ENCODE assay signal across 8 cellular contexts in the genomic region with DNA sequence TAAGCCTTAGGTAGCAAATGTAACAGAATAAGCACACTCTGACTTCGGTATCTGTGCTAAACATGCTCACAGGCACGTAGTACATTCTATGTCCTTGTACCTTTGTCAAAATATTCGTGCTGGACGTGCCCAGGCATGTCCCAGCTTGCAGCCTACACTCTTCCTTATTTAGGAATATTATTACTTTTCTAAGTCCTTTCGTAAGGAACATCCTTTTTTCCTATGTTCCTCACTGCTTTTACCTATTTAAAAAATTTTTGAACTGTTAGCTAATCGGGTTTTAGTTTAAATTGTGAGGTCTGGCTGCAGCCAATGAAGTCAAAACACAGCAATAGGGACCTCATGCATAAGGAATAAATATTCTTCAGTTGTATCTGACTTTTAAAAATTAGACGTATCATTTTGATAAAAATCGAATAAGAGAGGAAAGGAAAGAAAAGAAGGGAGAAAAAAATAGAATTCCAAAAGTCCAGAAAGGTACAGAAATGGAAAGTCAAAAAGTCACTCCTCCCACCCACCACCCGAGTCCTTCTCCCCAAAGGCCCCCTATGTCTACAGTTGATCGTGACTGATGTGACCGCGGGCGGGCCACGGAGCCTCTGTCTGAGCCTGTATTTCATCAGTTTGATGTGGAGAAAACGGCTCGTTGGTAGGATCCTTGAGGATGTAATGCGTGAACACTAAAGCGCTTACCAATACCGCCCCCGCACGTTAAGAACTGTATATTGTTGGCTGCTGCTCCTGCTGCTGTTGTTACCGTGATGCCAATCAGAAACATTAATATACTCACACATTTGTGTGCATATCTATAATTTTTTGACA. TPM values are rescaled to one million over a fixed set of nuclear protein-coding genes. Genes with fewer than 3 reads are reported as not detected.
DNase-seq lines count a peak whose midpoint lies in the region; ATAC-seq and TF ChIP-seq lines count a peak whose summit lies in the region.

No MANE protein-coding gene starts in this region.

- CTCF ChIA-PET in activated CD4-positive, alpha-beta memory T cell treated with anti-CD3 and anti-CD28 coated beads for 36 hours (lab: Charles Lee): interaction anchor here (0.6 to 10.5 kb wide), 8 partner anchors 11 to 1510 kb away, joined by 3 to 202 read pairs (median 34); partner anchors contain the start of genes BRI3BP and UBC

- no peaks in the 10 kb centered on the region for H3K27me3 Mint-ChIP-seq in activated CD4-positive, alpha-beta memory T cell treated with anti-CD3 and anti-CD28 coated beads for 36 hours
- H3K27me3 Mint-ChIP-seq in nephron progenitor cell (ENCODE audit: low read depth, poor library complexity): peaks cover 4% of the 10 kb centered on the region

- intact Hi-C loops in activated CD4-positive, alpha-beta memory T cell treated with anti-CD3 and anti-CD28 coated beads for 36 hours (cut with micrococcal nuclease): loop anchor here (1.0 kb wide), 4 partner anchors 12 to 50 kb away; partner anchors contain the start of gene DHX37
- intact Hi-C loops in esophagus squamous epithelium (cut with DNase I): no loop called here
- intact Hi-C loops in posterior vena cava (cut with DNase I): no loop called here

- H3K4me1 ChIP-seq in BE2C: no peaks in the 10 kb centered on the region
- peaks cover 18 to 40% (median 26%) of the 10 kb centered on the region in 3 donors for H3K4me1 ChIP-seq in esophagus squamous epithelium

- no peaks in the 10 kb centered on the region for H3K27me3 ChIP-seq in BE2C
- H3K27me3 ChIP-seq in esophagus squamous epithelium: no peaks in the 10 kb centered on the region

- no peaks in the 10 kb centered on the region for H3K9me3 ChIP-seq in BE2C
- no peaks in the 10 kb centered on the region for H3K9me3 ChIP-seq in esophagus squamous epithelium

- H3K27ac Mint-ChIP-seq in activated CD4-positive, alpha-beta memory T cell treated with anti-CD3 and anti-CD28 coated beads for 36 hours: no peak overlapping the region
- H3K27ac Mint-ChIP-seq in nephron progenitor cell: no peak overlapping the region

- peak in 1 of 4 donors; percentile 20 for TF ChIP-seq POLR2A in esophagus squamous epithelium (IDR thresholded peaks at IDR 0.05)

- H3K9me3 Mint-ChIP-seq in activated CD4-positive, alpha-beta memory T cell treated with anti-CD3 and anti-CD28 coated beads for 36 hours: no peaks in the 10 kb centered on the region
- H3K9me3 Mint-ChIP-seq in nephron progenitor cell: peaks cover 3% of the 10 kb centered on the region

- peak; percentile 38 for ATAC-seq in GM19438 (IDR thresholded peaks at IDR 0.05; ENCODE audit: low read depth, unreplicated experiment)
- peak; percentile 30 for ATAC-seq in HG03520 (IDR thresholded peaks at IDR 0.05; ENCODE audit: unreplicated experiment)

- peaks cover 2% of the 10 kb centered on the region for H3K36me3 Mint-ChIP-seq in activated CD4-positive, alpha-beta memory T cell treated with anti-CD3 and anti-CD28 coated beads for 36 hours
- H3K36me3 Mint-ChIP-seq in nephron progenitor cell (ENCODE audit: low read depth): peaks cover 9% of the 10 kb centered on the region

- peak overlapping the region; percentile 86 to 97 (median 93) for H3K27ac ChIP-seq in esophagus squamous epithelium

- 1 to 2% methylated on average over 22 of the region's 22 CpGs for WGBS in esophagus squamous epithelium, 2 donors

- H3K4me3 ChIP-seq in BE2C (ENCODE audit: low read depth, low read length): peak overlapping the region; percentile 68
- peak overlapping the region; percentile 28 to 65 (median 48) for H3K4me3 ChIP-seq in esophagus squamous epithelium

- peaks cover 10% of the 10 kb centered on the region for H3K4me1 Mint-ChIP-seq in activated CD4-positive, alpha-beta memory T cell treated with anti-CD3 and anti-CD28 coated beads for 36 hours (ENCODE audit: low read depth)
- no peaks in the 10 kb centered on the region for H3K4me1 Mint-ChIP-seq in nephron progenitor cell

- TF ChIP-seq CTCF in BE2C (IDR thresholded peaks at IDR 0.05; ENCODE audit: low read depth, low read length) (peak; percentile 61), esophagus squamous epithelium (IDR thresholded peaks at IDR 0.05) (peak in 5 of 6 experiments; percentile 24 to 59 (median 43)), nephron progenitor cell (IDR thresholded peaks at IDR 0.05) (no peak)

- no peak overlapping the region for H3K4me3 Mint-ChIP-seq in activated CD4-positive, alpha-beta memory T cell treated with anti-CD3 and anti-CD28 coated beads for 36 hours
- H3K4me3 Mint-ChIP-seq in nephron progenitor cell: no peak overlapping the region

- H3K36me3 ChIP-seq in BE2C (no peaks in the 10 kb centered on the region), esophagus squamous epithelium (peaks cover 0 to 6% (median 0%) of the 10 kb centered on the region in 3 donors)

- POLR2A ChIA-PET in activated CD4-positive, alpha-beta memory T cell treated with anti-CD3 and anti-CD28 coated beads for 36 hours (lab: Charles Lee): interaction anchor here (0.9 to 5.8 kb wide), 6 partner anchors 11 to 77 kb away, joined by 3 to 137 read pairs (median 16); partner anchors contain the start of gene UBC

- peak; percentile 77 for DNase-seq in BE2C
- DNase-seq in activated CD4-positive, alpha-beta memory T cell treated with anti-CD3 and anti-CD28 coated beads for 36 hours: peak; percentile 76
- no peak for DNase-seq in esophagus squamous epithelium (lab: John Stamatoyannopoulos, UW)
- peak; percentile 59 for DNase-seq in nephron progenitor cell
- DNase-seq in posterior vena cava (ENCODE audit: low spot score): no peak
- no peak for DNase-seq in cerebellar nuclear complex (lab: John Stamatoyannopoulos, UW)

RNA-seq across cellular contexts. Expression of gene UBC, which starts 24.4 kb away (rescaled TPM):
- 1,839 TPM for polyA plus RNA-seq in BE2C (2012; ENCODE audit: insufficient read depth, insufficient read length, low read depth)
- total RNA-seq in activated CD4-positive, alpha-beta memory T cell treated with anti-CD3 and anti-CD28 coated beads for 36 hours: 100 to 1,000 TPM; 940 to 950 TPM
- 1,000 to 10,000 TPM; 1,012 to 1,417 (median 1,215) TPM for total RNA-seq in esophagus squamous epithelium
- 1,000 to 10,000 TPM in 1 of 2 donors, 100 to 1,000 TPM in 1; 993 to 1,405 TPM for total RNA-seq in posterior vena cava

RNA-seq across cellular contexts. Expression of gene DHX37, which starts 50.1 kb away (rescaled TPM):
- polyA plus RNA-seq in BE2C (2012; ENCODE audit: insufficient read depth, insufficient read length, low read depth): 22.0 TPM
- 10 to 100 TPM; 23.6 to 25.3 TPM for total RNA-seq in activated CD4-positive, alpha-beta memory T cell treated with anti-CD3 and anti-CD28 coated beads for 36 hours
- total RNA-seq in esophagus squamous epithelium (10 to 100 TPM in 3 of 4 donors, 1 to 10 TPM in 1; 9.5 to 16.2 (median 14.0) TPM), posterior vena cava (10 to 100 TPM; 10.4 to 15.3 TPM)

RNA-seq across cellular contexts. Expression of gene BRI3BP, which starts 54.6 kb away (rescaled TPM):
- 3.1 TPM for polyA plus RNA-seq in BE2C (2012; ENCODE audit: insufficient read depth, insufficient read length, low read depth)
- total RNA-seq in activated CD4-positive, alpha-beta memory T cell treated with anti-CD3 and anti-CD28 coated beads for 36 hours: 10 to 100 TPM; 24.1 to 24.9 TPM
- 10 to 100 TPM in 3 of 4 donors, 1 to 10 TPM in 1; 9.7 to 23.4 (median 14.9) TPM for total RNA-seq in esophagus squamous epithelium
- 1 to 10 TPM; 2.9 to 3.1 TPM for total RNA-seq in posterior vena cava

Comparison
In these comparisons a context has a peak if more than half of its experiments do, and no peak if none do; other contexts are left out.
1. DNase-seq: peak in BE2C (single experiment), activated CD4-positive, alpha-beta memory T cell treated with anti-CD3 and anti-CD28 coated beads for 36 hours (single experiment) and nephron progenitor cell (single experiment); none in esophagus squamous epithelium (single experiment), posterior vena cava (single experiment) and cerebellar nuclear complex (0 of 2).